ENCODE assay signal across 1 cellular context in the genomic region with DNA sequence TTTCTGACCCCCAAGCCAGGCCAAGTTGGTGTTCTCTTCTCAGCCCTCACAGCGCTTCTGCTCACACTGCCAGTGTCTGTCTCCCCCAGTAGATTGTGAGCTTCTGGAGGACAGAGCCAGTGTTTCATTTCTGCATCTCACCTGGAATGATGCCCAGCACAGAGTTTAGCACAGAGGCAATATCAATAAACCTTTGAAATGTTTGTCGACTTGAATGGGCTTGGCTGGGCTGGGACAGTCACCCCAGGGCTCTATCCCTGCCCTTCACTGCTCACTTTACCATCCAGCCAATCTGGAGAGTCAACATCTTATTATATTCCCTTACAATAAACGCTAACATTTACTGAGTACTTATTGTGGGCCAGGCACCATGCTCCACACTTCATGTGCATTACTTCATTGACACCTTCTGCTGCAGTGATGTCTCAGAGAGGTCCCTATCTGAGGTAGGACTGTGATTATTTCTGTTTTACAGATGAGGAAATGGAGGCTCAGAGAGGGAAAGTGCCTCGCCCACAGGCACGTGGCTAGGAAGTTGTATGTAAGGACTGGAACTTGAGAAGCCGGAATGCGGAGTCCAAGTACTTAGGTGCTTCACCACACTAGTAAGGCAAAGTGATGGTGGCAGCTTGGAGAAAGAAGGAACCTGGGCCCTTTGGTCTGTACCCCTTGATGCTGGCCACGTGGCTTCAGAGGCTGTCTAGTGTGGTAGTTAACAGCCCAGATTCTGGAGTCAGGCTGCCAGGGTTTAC.
TF ChIP-seq lines count a peak whose summit lies in the region.

No MANE protein-coding gene starts in this region.

TF ChIP-seq in K562, 482 proteins besides CTCF, POLR2A, EP300 and RAD21:
- TF ChIP-seq, protein P1, sequence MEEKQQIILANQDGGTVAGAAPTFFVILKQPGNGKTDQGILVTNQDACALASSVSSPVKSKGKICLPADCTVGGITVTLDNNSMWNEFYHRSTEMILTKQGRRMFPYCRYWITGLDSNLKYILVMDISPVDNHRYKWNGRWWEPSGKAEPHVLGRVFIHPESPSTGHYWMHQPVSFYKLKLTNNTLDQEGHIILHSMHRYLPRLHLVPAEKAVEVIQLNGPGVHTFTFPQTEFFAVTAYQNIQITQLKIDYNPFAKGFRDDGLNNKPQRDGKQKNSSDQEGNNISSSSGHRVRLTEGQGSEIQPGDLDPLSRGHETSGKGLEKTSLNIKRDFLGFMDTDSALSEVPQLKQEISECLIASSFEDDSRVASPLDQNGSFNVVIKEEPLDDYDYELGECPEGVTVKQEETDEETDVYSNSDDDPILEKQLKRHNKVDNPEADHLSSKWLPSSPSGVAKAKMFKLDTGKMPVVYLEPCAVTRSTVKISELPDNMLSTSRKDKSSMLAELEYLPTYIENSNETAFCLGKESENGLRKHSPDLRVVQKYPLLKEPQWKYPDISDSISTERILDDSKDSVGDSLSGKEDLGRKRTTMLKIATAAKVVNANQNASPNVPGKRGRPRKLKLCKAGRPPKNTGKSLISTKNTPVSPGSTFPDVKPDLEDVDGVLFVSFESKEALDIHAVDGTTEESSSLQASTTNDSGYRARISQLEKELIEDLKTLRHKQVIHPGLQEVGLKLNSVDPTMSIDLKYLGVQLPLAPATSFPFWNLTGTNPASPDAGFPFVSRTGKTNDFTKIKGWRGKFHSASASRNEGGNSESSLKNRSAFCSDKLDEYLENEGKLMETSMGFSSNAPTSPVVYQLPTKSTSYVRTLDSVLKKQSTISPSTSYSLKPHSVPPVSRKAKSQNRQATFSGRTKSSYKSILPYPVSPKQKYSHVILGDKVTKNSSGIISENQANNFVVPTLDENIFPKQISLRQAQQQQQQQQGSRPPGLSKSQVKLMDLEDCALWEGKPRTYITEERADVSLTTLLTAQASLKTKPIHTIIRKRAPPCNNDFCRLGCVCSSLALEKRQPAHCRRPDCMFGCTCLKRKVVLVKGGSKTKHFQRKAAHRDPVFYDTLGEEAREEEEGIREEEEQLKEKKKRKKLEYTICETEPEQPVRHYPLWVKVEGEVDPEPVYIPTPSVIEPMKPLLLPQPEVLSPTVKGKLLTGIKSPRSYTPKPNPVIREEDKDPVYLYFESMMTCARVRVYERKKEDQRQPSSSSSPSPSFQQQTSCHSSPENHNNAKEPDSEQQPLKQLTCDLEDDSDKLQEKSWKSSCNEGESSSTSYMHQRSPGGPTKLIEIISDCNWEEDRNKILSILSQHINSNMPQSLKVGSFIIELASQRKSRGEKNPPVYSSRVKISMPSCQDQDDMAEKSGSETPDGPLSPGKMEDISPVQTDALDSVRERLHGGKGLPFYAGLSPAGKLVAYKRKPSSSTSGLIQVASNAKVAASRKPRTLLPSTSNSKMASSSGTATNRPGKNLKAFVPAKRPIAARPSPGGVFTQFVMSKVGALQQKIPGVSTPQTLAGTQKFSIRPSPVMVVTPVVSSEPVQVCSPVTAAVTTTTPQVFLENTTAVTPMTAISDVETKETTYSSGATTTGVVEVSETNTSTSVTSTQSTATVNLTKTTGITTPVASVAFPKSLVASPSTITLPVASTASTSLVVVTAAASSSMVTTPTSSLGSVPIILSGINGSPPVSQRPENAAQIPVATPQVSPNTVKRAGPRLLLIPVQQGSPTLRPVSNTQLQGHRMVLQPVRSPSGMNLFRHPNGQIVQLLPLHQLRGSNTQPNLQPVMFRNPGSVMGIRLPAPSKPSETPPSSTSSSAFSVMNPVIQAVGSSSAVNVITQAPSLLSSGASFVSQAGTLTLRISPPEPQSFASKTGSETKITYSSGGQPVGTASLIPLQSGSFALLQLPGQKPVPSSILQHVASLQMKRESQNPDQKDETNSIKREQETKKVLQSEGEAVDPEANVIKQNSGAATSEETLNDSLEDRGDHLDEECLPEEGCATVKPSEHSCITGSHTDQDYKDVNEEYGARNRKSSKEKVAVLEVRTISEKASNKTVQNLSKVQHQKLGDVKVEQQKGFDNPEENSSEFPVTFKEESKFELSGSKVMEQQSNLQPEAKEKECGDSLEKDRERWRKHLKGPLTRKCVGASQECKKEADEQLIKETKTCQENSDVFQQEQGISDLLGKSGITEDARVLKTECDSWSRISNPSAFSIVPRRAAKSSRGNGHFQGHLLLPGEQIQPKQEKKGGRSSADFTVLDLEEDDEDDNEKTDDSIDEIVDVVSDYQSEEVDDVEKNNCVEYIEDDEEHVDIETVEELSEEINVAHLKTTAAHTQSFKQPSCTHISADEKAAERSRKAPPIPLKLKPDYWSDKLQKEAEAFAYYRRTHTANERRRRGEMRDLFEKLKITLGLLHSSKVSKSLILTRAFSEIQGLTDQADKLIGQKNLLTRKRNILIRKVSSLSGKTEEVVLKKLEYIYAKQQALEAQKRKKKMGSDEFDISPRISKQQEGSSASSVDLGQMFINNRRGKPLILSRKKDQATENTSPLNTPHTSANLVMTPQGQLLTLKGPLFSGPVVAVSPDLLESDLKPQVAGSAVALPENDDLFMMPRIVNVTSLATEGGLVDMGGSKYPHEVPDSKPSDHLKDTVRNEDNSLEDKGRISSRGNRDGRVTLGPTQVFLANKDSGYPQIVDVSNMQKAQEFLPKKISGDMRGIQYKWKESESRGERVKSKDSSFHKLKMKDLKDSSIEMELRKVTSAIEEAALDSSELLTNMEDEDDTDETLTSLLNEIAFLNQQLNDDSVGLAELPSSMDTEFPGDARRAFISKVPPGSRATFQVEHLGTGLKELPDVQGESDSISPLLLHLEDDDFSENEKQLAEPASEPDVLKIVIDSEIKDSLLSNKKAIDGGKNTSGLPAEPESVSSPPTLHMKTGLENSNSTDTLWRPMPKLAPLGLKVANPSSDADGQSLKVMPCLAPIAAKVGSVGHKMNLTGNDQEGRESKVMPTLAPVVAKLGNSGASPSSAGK (IDR thresholded peaks at IDR 0.05) = 0 out of 2 replicates have a peak, but pooled peaks have one; percentile 16
- TF ChIP-seq L3MBTL2 (IDR thresholded peaks at IDR 0.05) (peak; percentile 48), ZBTB43 (CRISPR knock-in tag; IDR thresholded peaks at IDR 0.05) (no peak), E2F6 (IDR thresholded peaks at IDR 0.05; ENCODE audit: borderline replicate concordance in 1 of 2, extremely low read depth in 1 of 2, insufficient read depth in 1 of 2, insufficient read length in 1 of 2, low read depth in 1 of 2, low read length in 1 of 2, poor library complexity in 1 of 2, severe bottlenecking in 1 of 2) (peak in 1 of 2 experiments; percentile 21), TEAD1 (CRISPR knock-in tag; IDR thresholded peaks at IDR 0.05) (no peak), KAT7 (CRISPR knock-in tag; IDR thresholded peaks at IDR 0.05; ENCODE audit: borderline replicate concordance) (no peak)
